8 cellular contexts compared by ENCODE assay signal in genomic region chr3:100708989-100709839, GRCh38. TPM values are rescaled to one million over a fixed set of nuclear protein-coding genes. Genes with fewer than 3 reads are reported as not detected.
DNase-seq lines count a peak whose midpoint lies in the region; ATAC-seq, FAIRE-seq and TF ChIP-seq lines count a peak whose summit lies in the region.

Gene TFG (plus strand): TSS chr3:100709494. CDS start chr3:100713686, 4,192 bp downstream.

- no peaks in the 10 kb centered on the region; the same call in 1 of the 2 replicates for H3K9me3 ChIP-seq in AG04450 (ENCODE audit: control insufficient read depth, insufficient read depth, low read length)
- H3K9me3 ChIP-seq in small intestine (ENCODE audit: control insufficient read depth, low read depth) = no peaks in the 10 kb centered on the region

- WGBS in small intestine, 3 donors = 1% methylated on average over 49 to 76 of the region's 76 CpGs

- H3K4me3 ChIP-seq in AG04450 (ENCODE audit: low read depth, low read length) (peak within 1 kb of the TSS; percentile 87), cardiac fibroblast (replicated peaks in 1 of 2; ENCODE audit: low read depth in 2 of 2, low read length in 2 of 2) (peak within 1 kb of the TSS; percentile 76 to 88), small intestine (ENCODE audit: low read depth in 1 of 2, low read length in 2 of 2) (peak within 1 kb of the TSS; percentile 84 to 85)

- H3K27ac Mint-ChIP-seq in WTC11 = peak within 1 kb of the TSS; percentile 97

- ATAC-seq in GM18909 (IDR thresholded peaks at IDR 0.05; ENCODE audit: poor library complexity, unreplicated experiment) = peak; percentile 94
- peak; percentile 95 for ATAC-seq in HG03175 (IDR thresholded peaks at IDR 0.05; ENCODE audit: unreplicated experiment)
- ATAC-seq in WTC11 = peak; percentile 94

- H3K4me1 ChIP-seq in small intestine (ENCODE audit: control insufficient read depth in 2 of 2, insufficient read depth in 1 of 2, low read depth in 1 of 2, low read length in 1 of 2) = peaks cover 5 to 8% of the 10 kb centered on the region in 2 donors

- peaks cover 21% of the 10 kb centered on the region for H3K4me1 Mint-ChIP-seq in WTC11

- H3K27me3 Mint-ChIP-seq in WTC11 (ENCODE audit: low read depth) = peaks cover 49% of the 10 kb centered on the region

- peak within 1 kb of the TSS; percentile 91 for H3K4me3 Mint-ChIP-seq in WTC11

- H3K36me3 Mint-ChIP-seq in WTC11 = peaks cover 17% of the 10 kb centered on the region

- TF ChIP-seq CTCF in AG04450 (IDR thresholded peaks at IDR 0.05; ENCODE audit: low read depth, low read length) (no peak), WTC11 (IDR thresholded peaks at IDR 0.05) (no peak), cardiac fibroblast (IDR thresholded peaks at IDR 0.05; ENCODE audit: low read depth, low read length) (no peak)

- H3K27me3 ChIP-seq in AG04450 (ENCODE audit: control insufficient read depth, insufficient read depth, low read length) = no peaks in the 10 kb centered on the region
- H3K27me3 ChIP-seq in small intestine (ENCODE audit: control insufficient read depth in 2 of 2, insufficient read depth in 2 of 2, low read length in 2 of 2) = no peaks in the 10 kb centered on the region

- POLR2A ChIA-PET in AG04450 (lab: Yijun Ruan, JAX) (interaction anchor here (0.6 to 0.9 kb wide), 4 partner anchors 64 to 322 kb away, joined by 3 to 6 read pairs (median 3); no protein-coding TSS in a partner anchor), WTC11 (lab: Charles Lee) (interaction anchor here (0.5 to 1.0 kb wide), 7 partner anchors 11 to 511 kb away, joined by 3 to 8 read pairs (median 4); partner anchors contain the start of gene TMEM45A)

- no peak for FAIRE-seq in small intestine (lab: Jason Lieb, UNC)

- peaks cover 10% of the 10 kb centered on the region for H3K9me3 Mint-ChIP-seq in WTC11

- CTCF ChIA-PET in AG04450 (lab: Charles Lee) = interaction anchor here (1.4 to 3.6 kb wide), 2 partner anchors 87 to 246 kb away, joined by 3 to 28 read pairs; no protein-coding TSS in a partner anchor
- CTCF ChIA-PET in WTC11 (lab: Charles Lee) = interaction anchor here (1.0 to 2.5 kb wide), 6 partner anchors 44 to 308 kb away, joined by 3 to 17 read pairs (median 6); partner anchors contain the start of genes LNP1, TMEM45A and TOMM70

- peaks cover 2 to 5% of the 10 kb centered on the region in 2 donors for H3K36me3 ChIP-seq in small intestine (ENCODE audit: control insufficient read depth in 2 of 2, insufficient read depth in 2 of 2, low read length in 2 of 2)

- H3K27ac ChIP-seq in AG04450 (ENCODE audit: low read depth, low read length) = peak within 1 kb of the TSS; percentile 92
- peak within 1 kb of the TSS; percentile 96 to 98 for H3K27ac ChIP-seq in small intestine (ENCODE audit: low read depth in 1 of 2, low read length in 1 of 2)

- peak; percentile 99 for DNase-seq in AG04450 (ENCODE audit: low read depth, low spot score)
- DNase-seq in NCI-H226 = peak; percentile 95
- peak; percentile 93 for DNase-seq in WTC11 (ENCODE audit: low spot score)
- peak; percentile 100 for DNase-seq in cardiac fibroblast (ENCODE audit: low read depth in 2 of 2)
- peak; percentile 97 for DNase-seq in iPS-NIHi11 (ENCODE audit: low spot score)
- DNase-seq in small intestine = peak; percentile 99

TF ChIP-seq in WTC11, 78 proteins besides CTCF, POLR2A, EP300 and RAD21 (continues in another document):
- TF ChIP-seq TEAD4 (CRISPR knock-in tag; IDR thresholded peaks at IDR 0.05) = no peak
- peak; percentile 86 for TF ChIP-seq MAX (CRISPR knock-in tag; IDR thresholded peaks at IDR 0.05)
- TF ChIP-seq TEAD1 (CRISPR knock-in tag; IDR thresholded peaks at IDR 0.05) = no peak; the same call in none of the 2 replicates
- peak; percentile 38; the same call in 1 of the 2 replicates for TF ChIP-seq KAT7 (CRISPR knock-in tag; IDR thresholded peaks at IDR 0.05; ENCODE audit: borderline replicate concordance)
- TF ChIP-seq ZNF232 (CRISPR knock-in tag; IDR thresholded peaks at IDR 0.05) = peak; percentile 57; the same call in 1 of the 2 replicates
- 0 out of 2 replicates have a peak, but pooled peaks have one; percentile 24 for TF ChIP-seq ZBTB21 (CRISPR knock-in tag; IDR thresholded peaks at IDR 0.05; ENCODE audit: borderline replicate concordance)
- no peak for TF ChIP-seq SMAD4 (CRISPR knock-in tag; IDR thresholded peaks at IDR 0.05)
- peak; percentile 54; the same call in 1 of the 2 replicates for TF ChIP-seq ETV6 (CRISPR knock-in tag; IDR thresholded peaks at IDR 0.05)
- TF ChIP-seq FOXP1 (CRISPR knock-in tag; IDR thresholded peaks at IDR 0.05; ENCODE audit: borderline replicate concordance) = peak; percentile 81
- TF ChIP-seq ZNF396 (CRISPR knock-in tag; IDR thresholded peaks at IDR 0.05; ENCODE audit: borderline replicate concordance) = no peak
- TF ChIP-seq CREB1 (CRISPR knock-in tag; IDR thresholded peaks at IDR 0.05) = no peak
- 0 out of 2 replicates have a peak, but pooled peaks have one; percentile 26 for TF ChIP-seq NFYB (CRISPR knock-in tag; conservative IDR thresholded peaks at IDR 0.05; ENCODE audit: low read depth)
- no peak for TF ChIP-seq EMX1 (CRISPR knock-in tag; IDR thresholded peaks at IDR 0.05)
- peak; percentile 59; the same call in 1 of the 2 replicates for TF ChIP-seq IRF1 (CRISPR knock-in tag; IDR thresholded peaks at IDR 0.05)
- TF ChIP-seq ZNF425 (CRISPR knock-in tag; conservative IDR thresholded peaks at IDR 0.05) = no peak
- peak; percentile 48; the same call in 1 of the 2 replicates for TF ChIP-seq AFF4 (CRISPR knock-in tag; IDR thresholded peaks at IDR 0.05; ENCODE audit: borderline replicate concordance)
- TF ChIP-seq NFE2L1 (CRISPR knock-in tag; IDR thresholded peaks at IDR 0.05) = peak; percentile 58; the same call in 1 of the 2 replicates
- peak; percentile 80; the same call in 1 of the 2 replicates for TF ChIP-seq SMAD3 (CRISPR knock-in tag; IDR thresholded peaks at IDR 0.05; ENCODE audit: borderline replicate concordance)
- TF ChIP-seq MYBL2 (CRISPR knock-in tag; IDR thresholded peaks at IDR 0.05) = peak; percentile 53; the same call in 1 of the 2 replicates
- peak; percentile 79; the same call in 1 of the 2 replicates for TF ChIP-seq FOXK1 (CRISPR knock-in tag; IDR thresholded peaks at IDR 0.05)

RNA-seq across cellular contexts. Expression of gene TFG, which starts in this region (rescaled TPM):
- polyA plus RNA-seq in AG04450 (2011; rRNA removed) = 96.4 and 99.8 TPM in 2 replicates
- 60.2 and 71.2 TPM in 2 replicates for polyA minus RNA-seq in AG04450 (2011; rRNA and poly(A)+ RNA removed)
- 64.9 to 68.4 TPM (median 66.9 TPM) in 3 replicates for total RNA-seq in WTC11 (2021)
- polyA plus RNA-seq in small intestine = 100 to 1,000 TPM in 2 of 3 donors, 10 to 100 TPM in 1; 89.7 to 196 (median 125) TPM

Comparison
In these comparisons a context has a peak if more than half of its experiments do, and no peak if none do; other contexts are left out.
1. Peak in every context shown above with its lines: DNase-seq, ATAC-seq, H3K4me3 ChIP-seq and H3K27ac ChIP-seq.